In the genomic region with DNA sequence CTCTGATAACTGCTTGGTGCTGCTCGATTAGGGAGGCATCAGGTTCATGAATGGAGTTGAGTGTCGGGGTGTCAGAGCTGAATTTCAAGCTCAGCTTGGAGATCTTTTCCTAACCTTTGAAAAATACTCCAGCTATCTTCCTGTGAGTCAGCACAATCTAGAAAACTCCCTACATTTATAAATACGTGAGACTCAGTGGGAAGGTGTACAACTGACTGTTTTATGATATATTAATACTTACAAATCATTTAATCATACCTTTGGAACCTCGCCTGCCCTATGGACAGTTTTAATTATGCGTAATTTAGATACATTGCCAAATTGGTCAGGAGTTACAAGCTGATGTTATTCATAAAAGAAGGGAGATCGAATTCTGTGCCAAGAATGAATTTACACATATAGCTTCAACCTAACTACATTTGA, we compare ENCODE assay signal across 8 cellular contexts. TPM values are rescaled to one million over a fixed set of nuclear protein-coding genes. Genes with fewer than 3 reads are reported as not detected.
DNase-seq lines count a peak whose midpoint lies in the region; ATAC-seq, FAIRE-seq and TF ChIP-seq lines count a peak whose summit lies in the region.

No MANE protein-coding gene starts in this region.

- peaks cover 23% of the 10 kb centered on the region for H3K4me1 ChIP-seq in HUES48 (ENCODE audit: control insufficient read depth, insufficient read depth, low read length)
- H3K4me1 ChIP-seq in muscle layer of colon (ENCODE audit: insufficient read depth, low read length), result peaks cover 25% of the 10 kb centered on the region

- H3K27ac ChIP-seq in C4-2B (peak overlapping the region; percentile 94), HUES48 (ENCODE audit: low read depth, low read length) (peak overlapping the region; percentile 93), muscle layer of colon (ENCODE audit: low read depth, low read length) (peak overlapping the region; percentile 93)

- TF ChIP-seq CTCF in C4-2B (conservative IDR thresholded peaks at IDR 0.05) (no peak), bronchial epithelial cell (IDR thresholded peaks at IDR 0.05; ENCODE audit: insufficient read depth, low read length, severe bottlenecking) (no peak)

- peak overlapping the region; percentile 96 for H3K4me3 ChIP-seq in HUES48 (ENCODE audit: low read depth, low read length)
- peak overlapping the region; percentile 97 for H3K4me3 ChIP-seq in bronchial epithelial cell (ENCODE audit: low read depth, low read length)
- peak overlapping the region; percentile 76 to 99 for H3K4me3 ChIP-seq in muscle layer of colon (ENCODE audit: low read depth in 1 of 2, low read length in 2 of 2)

- ATAC-seq in HG03460 (IDR thresholded peaks at IDR 0.05; ENCODE audit: unreplicated experiment) (no peak), HG03159 (IDR thresholded peaks at IDR 0.05; ENCODE audit: unreplicated experiment) (no peak)

- DNase-seq in bronchial epithelial cell (ENCODE audit: low read depth) (peak; percentile 64), iPS-NIHi11 (ENCODE audit: low spot score) (no peak), NCI-H345 treated with DMSO at 0.1 percent for 48 hours (lab: John Stamatoyannopoulos, UW; ENCODE audit: unreplicated experiment) (no peak)

- no peaks in the 10 kb centered on the region for H3K27me3 ChIP-seq in HUES48 (ENCODE audit: control insufficient read depth, insufficient read depth, low read length)
- H3K27me3 ChIP-seq in bronchial epithelial cell (ENCODE audit: control insufficient read depth, insufficient read depth, low read length), result no peaks in the 10 kb centered on the region
- H3K27me3 ChIP-seq in muscle layer of colon (ENCODE audit: control insufficient read depth in 1 of 2, insufficient read depth in 2 of 2, low read length in 2 of 2), result no peaks in the 10 kb centered on the region

- H3K9me3 ChIP-seq in HUES48 (ENCODE audit: control insufficient read depth, insufficient read depth, low read length), result no peaks in the 10 kb centered on the region
- no peaks in the 10 kb centered on the region for H3K9me3 ChIP-seq in muscle layer of colon (ENCODE audit: low read length)

- peaks cover 5% of the 10 kb centered on the region; the same call in 1 of the 2 replicates for H3K36me3 ChIP-seq in HUES48 (ENCODE audit: control insufficient read depth, insufficient read depth, low read length)
- no peaks in the 10 kb centered on the region for H3K36me3 ChIP-seq in bronchial epithelial cell (ENCODE audit: control insufficient read depth, insufficient read depth, low read length)
- no peaks in the 10 kb centered on the region for H3K36me3 ChIP-seq in muscle layer of colon (ENCODE audit: insufficient read depth, low read length)

- peak; percentile 18 for FAIRE-seq in bronchial epithelial cell (lab: Jason Lieb, UNC)

- H3K9ac ChIP-seq in HUES48 (ENCODE audit: low read depth, low read length), result peak overlapping the region; percentile 88
- H3K9ac ChIP-seq in muscle layer of colon (ENCODE audit: low read length), result peak overlapping the region; percentile 46

RNA-seq across cellular contexts. Expression of gene CMAS, which starts 1.0 kb away (rescaled TPM):
- 26.6 and 46.3 TPM in 2 replicates for total RNA-seq in bronchial epithelial cell
